8 cellular contexts compared by ENCODE assay signal in the genomic region with DNA sequence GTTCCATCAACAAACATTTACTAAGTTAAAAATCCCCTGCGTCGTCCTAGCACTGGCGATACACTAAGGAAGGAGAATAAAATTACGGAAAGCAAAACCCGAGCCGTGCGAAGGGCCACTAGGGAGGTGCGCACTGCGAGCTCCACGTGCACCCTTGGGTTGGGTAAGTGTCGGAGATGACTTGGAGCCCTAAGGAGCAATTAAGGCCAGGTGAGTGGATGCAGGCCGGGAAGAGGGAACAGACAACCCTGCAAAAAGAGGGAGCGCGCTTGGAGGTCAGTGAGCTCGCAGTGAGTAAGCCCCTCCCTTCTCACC. TPM values are rescaled to one million over a fixed set of nuclear protein-coding genes. Genes with fewer than 3 reads are reported as not detected.
A peak's percentile ranks its signal among the peaks of the same experiment; 100 is the strongest.
DNase-seq lines count a peak whose midpoint lies in the region; ATAC-seq and TF ChIP-seq lines count a peak whose summit lies in the region.

No MANE protein-coding gene starts in this region.

- H3K27ac ChIP-seq in mesenchymal stem cell (ENCODE audit: low read length, poor library complexity, severe bottlenecking) = peak overlapping the region; percentile 70

- no peaks in the 10 kb centered on the region for H3K9me3 ChIP-seq in mesenchymal stem cell (ENCODE audit: control insufficient read depth, low read length)

- no peaks in the 10 kb centered on the region for H3K27me3 ChIP-seq in mesenchymal stem cell (ENCODE audit: control insufficient read depth in 1 of 2, insufficient read depth in 1 of 2, low read length in 2 of 2)

- peak overlapping the region; percentile 81 for H4K8ac ChIP-seq in mesenchymal stem cell (ENCODE audit: low read length)

- 2% methylated on average over 15 of the region's 15 CpGs for WGBS in mesenchymal stem cell

- H2BK15ac ChIP-seq in mesenchymal stem cell (ENCODE audit: low read depth, poor library complexity, severe bottlenecking) = no peak overlapping the region

- ATAC-seq in GM18909 (IDR thresholded peaks at IDR 0.05; ENCODE audit: poor library complexity, unreplicated experiment) (peak; percentile 22), HG03159 (IDR thresholded peaks at IDR 0.05; ENCODE audit: unreplicated experiment) (peak; percentile 23), HG02852 (IDR thresholded peaks at IDR 0.05; ENCODE audit: unreplicated experiment) (no peak)

- in situ Hi-C loops in astrocyte of the spinal cord (cut with HindIII; ENCODE audit: low sequenced_read_pairs) = no loop called here

- TF ChIP-seq CTCF in astrocyte of the spinal cord (IDR thresholded peaks at IDR 0.05; ENCODE audit: low read depth, low read length) = no peak

- H2AK5ac ChIP-seq in mesenchymal stem cell (ENCODE audit: low read length, severe bottlenecking) = no peak overlapping the region

- peak overlapping the region; percentile 97 for H3K4me2 ChIP-seq in mesenchymal stem cell (ENCODE audit: low read length, poor library complexity, severe bottlenecking)

- no peak overlapping the region for H3K23ac ChIP-seq in mesenchymal stem cell (ENCODE audit: low read length in 2 of 2)

- no peak for DNase-seq in astrocyte of the spinal cord (ENCODE audit: low read depth, low spot score)
- DNase-seq in mesenchymal stem cell = no peak
- no peak for DNase-seq in inferior parietal cortex (ENCODE audit: extremely low spot score)
- no peak for DNase-seq in NCI-H1694 treated with DMSO at 0.1 percent for 48 hours (lab: John Stamatoyannopoulos, UW)
- no peak for DNase-seq in HuH-7.5 (ENCODE audit: low spot score)

- peaks cover 13 to 22% of the 10 kb centered on the region in 2 experiments for H3K36me3 ChIP-seq in mesenchymal stem cell (ENCODE audit: control insufficient read depth in 1 of 2, insufficient read depth in 2 of 2, low read depth in 1 of 2, low read length in 2 of 2)

- peak overlapping the region; percentile 16 for H2AFZ ChIP-seq in mesenchymal stem cell (ENCODE audit: low read depth, low read length)

- H3K14ac ChIP-seq in mesenchymal stem cell (ENCODE audit: low read length in 2 of 2) = no peak overlapping the region

- peak overlapping the region; percentile 90 for H3K4me3 ChIP-seq in astrocyte of the spinal cord (ENCODE audit: low read depth, low read length)
- peak overlapping the region; percentile 88 to 97 for H3K4me3 ChIP-seq in mesenchymal stem cell (ENCODE audit: insufficient read depth in 1 of 2, low read depth in 1 of 2, low read length in 2 of 2)

- H3K4me1 ChIP-seq in mesenchymal stem cell (ENCODE audit: control insufficient read depth, insufficient read depth, low read depth, low read length) = peaks cover 3% of the 10 kb centered on the region

- H3K18ac ChIP-seq in mesenchymal stem cell (ENCODE audit: low read depth in 1 of 2, low read length in 2 of 2) = peak overlapping the region; percentile 80 to 94

- no peak overlapping the region for H2BK5ac ChIP-seq in mesenchymal stem cell (ENCODE audit: low read depth, low read length, poor library complexity, severe bottlenecking)

- H3K4ac ChIP-seq in mesenchymal stem cell (ENCODE audit: low read depth in 1 of 2, low read length in 2 of 2) = peak overlapping the region in 1 of 2 experiments; percentile 47

- H4K91ac ChIP-seq in mesenchymal stem cell (ENCODE audit: low read length) = peak overlapping the region; percentile 50

- H2BK12ac ChIP-seq in mesenchymal stem cell (ENCODE audit: low read length in 2 of 2) = no peak overlapping the region

- H3K9ac ChIP-seq in mesenchymal stem cell (ENCODE audit: low read length) = peak overlapping the region; percentile 92

- H2BK120ac ChIP-seq in mesenchymal stem cell (ENCODE audit: low read depth, low read length) = no peak overlapping the region

- H3K79me1 ChIP-seq in mesenchymal stem cell (replicated peaks; ENCODE audit: low read length, poor library complexity, severe bottlenecking) = peaks cover 20% of the 10 kb centered on the region

RNA-seq across cellular contexts. Expression of gene WDR4, which starts 0.7 kb away (rescaled TPM):
- polyA plus RNA-seq in mesenchymal stem cell (2013, experiment 1 of 2) = 6.9 TPM
- polyA plus RNA-seq in mesenchymal stem cell (2013, experiment 2 of 2) = 6.9 TPM

RNA-seq across cellular contexts. Expression of gene NDUFV3, which starts 14.5 kb away (rescaled TPM):
- polyA plus RNA-seq in mesenchymal stem cell (2013, experiment 1 of 2) = 38.6 TPM
- polyA plus RNA-seq in mesenchymal stem cell (2013, experiment 2 of 2) = 39.6 TPM

RNA-seq across cellular contexts. Expression of gene ERVH48-1, which starts 46.8 kb away (rescaled TPM):
- polyA plus RNA-seq in mesenchymal stem cell (2013, experiment 1 of 2) = 0.54 TPM
- 0.60 TPM for polyA plus RNA-seq in mesenchymal stem cell (2013, experiment 2 of 2)
